Comparison of ENCODE assay signal across 1 cellular context in genomic region chr11:45646275-45646970, GRCh38.
TF ChIP-seq lines count a peak whose summit lies in the region.

No MANE protein-coding gene starts in this region.

TF ChIP-seq in HCT116, 20 proteins besides CTCF, POLR2A, EP300 and RAD21 (continued from another document):
- TF ChIP-seq MAX (IDR thresholded peaks at IDR 0.05) (no peak), SRF (IDR thresholded peaks at IDR 0.05; ENCODE audit: low read depth) (0 out of 2 replicates have a peak, but pooled peaks have one; percentile 14), ZBTB33 (IDR thresholded peaks at IDR 0.05; ENCODE audit: extremely low read depth, insufficient replicate concordance, low read length) (no peak), EZH2 (IDR thresholded peaks at IDR 0.05) (no peak), ZFX (IDR thresholded peaks at IDR 0.05) (no peak), ELF1 (IDR thresholded peaks at IDR 0.05; ENCODE audit: borderline replicate concordance, low read depth) (no peak), POLR2AphosphoS5 (IDR thresholded peaks at IDR 0.05; ENCODE audit: low read depth, low read length) (no peak), EZH2phosphoT487 (IDR thresholded peaks at IDR 0.05; ENCODE audit: borderline replicate concordance) (no peak), JUND (IDR thresholded peaks at IDR 0.05) (no peak), EGR1 (IDR thresholded peaks at IDR 0.05; ENCODE audit: low read depth) (no peak)
